ENCODE assay signal across 8 cellular contexts in genomic region chr1:93681549-93682412, GRCh38. TPM values are rescaled to one million over a fixed set of nuclear protein-coding genes. Genes with fewer than 3 reads are reported as not detected.
A peak's percentile ranks its signal among the peaks of the same experiment; 100 is the strongest.
DNase-seq lines count a peak whose midpoint lies in the region; ATAC-seq and TF ChIP-seq lines count a peak whose summit lies in the region.

Gene BCAR3 (minus strand): TSS chr1:93681837. CDS start chr1:93674930, 6,907 bp downstream.

- peak; percentile 63 for ATAC-seq in GM21515 (IDR thresholded peaks at IDR 0.05; ENCODE audit: unreplicated experiment)

- TF ChIP-seq CTCF in dorsolateral prefrontal cortex (IDR thresholded peaks at IDR 0.05 in 54 of 56, conservative IDR thresholded peaks at IDR 0.05 in 2 of 56; ENCODE audit: low read depth in 1 of 56, partially characterized antibody in 56 of 56): peak in 24 of 56 donors; percentile 9 to 48 (median 24)
- TF ChIP-seq CTCF in liver (IDR thresholded peaks at IDR 0.05; ENCODE audit: low read depth, low read length, missing input control): no peak

- H3K9ac ChIP-seq in liver (ENCODE audit: low read depth in 1 of 2, low read length in 2 of 2) (peak within 1 kb of the TSS; percentile 61 to 73), stomach smooth muscle (ENCODE audit: low read length in 2 of 2) (peak within 1 kb of the TSS; percentile 68 to 73)

- DNase-seq in NCI-H524 (lab: John Stamatoyannopoulos, UW) (peak; percentile 32 to 51), NCI-H524 treated with DMSO at 0.1 percent for 48 hours (lab: John Stamatoyannopoulos, UW) (no peak), HuH-7.5 (ENCODE audit: low spot score) (peak; percentile 45), SJSA1 (ENCODE audit: low read depth in 1 of 2, low spot score in 2 of 2) (peak; percentile 64 to 79), dorsolateral prefrontal cortex (peak in 8 of 10 donors; percentile 36 to 77 (median 48))

- intact Hi-C loops in dorsolateral prefrontal cortex (cut with DNase I): loop anchor here in 1 of 2 donors (5.0 kb wide), 1 partner anchor 44 kb away; no protein-coding TSS in a partner anchor

- 3% methylated on average over 75 of the region's 75 CpGs for WGBS in liver

- peak; percentile 30 to 34 for TF ChIP-seq RAD21 in liver (IDR thresholded peaks at IDR 0.05)

- H3K27me3 ChIP-seq in SJSA1 (replicated peaks): no peaks in the 10 kb centered on the region
- peaks cover 0 to 12% (median 0%) of the 10 kb centered on the region in 45 donors for H3K27me3 ChIP-seq in dorsolateral prefrontal cortex
- H3K27me3 ChIP-seq in liver (ENCODE audit: control insufficient read depth in 4 of 4, insufficient read depth in 4 of 4, low read length in 3 of 4): no peaks in the 10 kb centered on the region
- H3K27me3 ChIP-seq in stomach smooth muscle (ENCODE audit: control insufficient read depth in 1 of 2, insufficient read depth in 2 of 2, low read length in 2 of 2): no peaks in the 10 kb centered on the region

- no peaks in the 10 kb centered on the region for H3K9me3 ChIP-seq in SJSA1 (replicated peaks)
- no peaks in the 10 kb centered on the region for H3K9me3 ChIP-seq in liver (ENCODE audit: control insufficient read depth in 4 of 4, low read length in 3 of 4)
- no peaks in the 10 kb centered on the region for H3K9me3 ChIP-seq in stomach smooth muscle (ENCODE audit: control insufficient read depth in 2 of 2, low read length in 2 of 2)

- peaks cover 32% of the 10 kb centered on the region for H3K36me3 ChIP-seq in SJSA1
- no peaks in the 10 kb centered on the region for H3K36me3 ChIP-seq in liver (ENCODE audit: control insufficient read depth in 4 of 4, insufficient read depth in 3 of 4, low read depth in 1 of 4, low read length in 3 of 4)
- no peaks in the 10 kb centered on the region for H3K36me3 ChIP-seq in stomach smooth muscle (ENCODE audit: control insufficient read depth in 2 of 2, insufficient read depth in 2 of 2, low read length in 2 of 2)

- H3K4me3 ChIP-seq in SJSA1: peak within 1 kb of the TSS; percentile 83
- H3K4me3 ChIP-seq in dorsolateral prefrontal cortex: peak within 1 kb of the TSS; percentile 56 to 89 (median 76)
- peak within 1 kb of the TSS; percentile 40 to 77 (median 50) for H3K4me3 ChIP-seq in liver (ENCODE audit: low read depth in 1 of 3, low read length in 3 of 3)
- H3K4me3 ChIP-seq in stomach smooth muscle (ENCODE audit: low read length in 2 of 2): peak within 1 kb of the TSS; percentile 68 to 81

- H3K27ac ChIP-seq in SJSA1: peak within 1 kb of the TSS; percentile 84
- peak within 1 kb of the TSS in 55 of 59 donors; percentile 47 to 94 (median 82) for H3K27ac ChIP-seq in dorsolateral prefrontal cortex
- H3K27ac ChIP-seq in liver (ENCODE audit: low read depth in 1 of 2, low read length in 2 of 2): peak within 1 kb of the TSS; percentile 45 to 55
- H3K27ac ChIP-seq in stomach smooth muscle (ENCODE audit: low read length): peak within 1 kb of the TSS; percentile 49

- peaks cover 46% of the 10 kb centered on the region for H3K4me1 ChIP-seq in SJSA1 (replicated peaks)
- peaks cover 0 to 15% (median 6%) of the 10 kb centered on the region in 4 donors for H3K4me1 ChIP-seq in liver (ENCODE audit: control insufficient read depth in 4 of 4, insufficient read depth in 4 of 4, low read length in 3 of 4)
- H3K4me1 ChIP-seq in stomach smooth muscle (ENCODE audit: control insufficient read depth, insufficient read depth, low read length): peaks cover 10% of the 10 kb centered on the region

TF ChIP-seq in liver, 16 proteins besides CTCF, POLR2A, EP300 and RAD21:
- TF ChIP-seq MAX (IDR thresholded peaks at IDR 0.05) (no peak), ZBTB33 (IDR thresholded peaks at IDR 0.05) (no peak), HNF4A (conservative IDR thresholded peaks at IDR 0.05) (no peak), HNF4G (IDR thresholded peaks at IDR 0.05) (no peak), FOXA1 (IDR thresholded peaks at IDR 0.05) (no peak), RXRA (IDR thresholded peaks at IDR 0.05) (no peak), NR2F2 (IDR thresholded peaks at IDR 0.05) (no peak), JUND (IDR thresholded peaks at IDR 0.05) (no peak), FOXA2 (IDR thresholded peaks at IDR 0.05) (no peak), YY1 (IDR thresholded peaks at IDR 0.05) (no peak), REST (IDR thresholded peaks at IDR 0.05) (no peak), SP1 (IDR thresholded peaks at IDR 0.05) (no peak), GABPA (IDR thresholded peaks at IDR 0.05 in 1 of 2, conservative IDR thresholded peaks at IDR 0.05 in 1 of 2) (no peak), TAF1 (conservative IDR thresholded peaks at IDR 0.05) (no peak), ATF3 (IDR thresholded peaks at IDR 0.05) (no peak)

RNA-seq across cellular contexts. Expression of gene BCAR3, which starts in this region (rescaled TPM):
- total RNA-seq in SJSA1 (2014; rRNA removed; shearing (Covaris generic)): 49.5 and 50.4 TPM in 2 replicates
- total RNA-seq in dorsolateral prefrontal cortex: 10 to 100 TPM; 10.4 to 50.9 (median 18.5) TPM
- total RNA-seq in liver: 1 to 10 TPM; 2.8 to 8.0 TPM
- polyA plus RNA-seq in liver: 10 to 100 TPM in 1 of 2 donors, 1 to 10 TPM in 1; 7.4 to 10.3 TPM
